In genomic region chr6:106613590-106613989, GRCh38 we compare ENCODE assay signal across 17 cellular contexts. TPM values are rescaled to one million over a fixed set of nuclear protein-coding genes. Genes with fewer than 3 reads are reported as not detected.
DNase-seq lines count a peak whose midpoint lies in the region; ATAC-seq and TF ChIP-seq lines count a peak whose summit lies in the region.
"Had no signal": no experiment of that assay in that cellular context is flagged by ENCODE, and none has a peak within 500 bp of the region (broad histone marks: within the 10 kb centered on the region; RNA-seq: fewer than 3 reads in every experiment).

No MANE protein-coding gene starts in this region.

- intact Hi-C loops in activated CD4-positive, alpha-beta memory T cell treated with anti-CD3 and anti-CD28 coated beads for 36 hours (cut with micrococcal nuclease) = loop anchor here (1.0 kb wide), 1 partner anchor 16 kb away; the partner anchor contains the start of genes QRSL1 and RTN4IP1
- intact Hi-C loops in activated B cell treated with CpG ODN at 0.5 μM for 24 hours (cut with micrococcal nuclease) = loop anchor here (5.0 kb wide), 1 partner anchor 54 kb away; no protein-coding TSS in a partner anchor
- intact Hi-C loops in colonic mucosa (cut with DNase I) = no loop called here

- H3K27ac ChIP-seq in HUES64 (ENCODE audit: low read depth, low read length) = peak overlapping the region; percentile 96
- H3K27ac ChIP-seq in mesendoderm (ENCODE audit: low read depth, low read length) = no peak overlapping the region
- H3K27ac ChIP-seq in colonic mucosa = no peak overlapping the region

- 30% methylated on average over 1 of the region's 1 CpG for WGBS in HUES64
- WGBS in mesendoderm (ENCODE audit: extremely low coverage, insufficient coverage, low lambda C conversion rate) = no CpG with 5 or more reads among the region's 1 CpG

- H3K23ac ChIP-seq in mesendoderm (ENCODE audit: low read length) = no peak overlapping the region

- H4K8ac ChIP-seq in mesendoderm (ENCODE audit: low read depth, low read length) = no peak overlapping the region

- H3K36me3 ChIP-seq in HUES64 (ENCODE audit: insufficient read depth, low read length) = peaks cover 8% of the 10 kb centered on the region
- peaks cover 1% of the 10 kb centered on the region for H3K36me3 ChIP-seq in mesendoderm (ENCODE audit: control insufficient read depth, insufficient read depth, low read length)
- H3K36me3 ChIP-seq in colonic mucosa = no peaks in the 10 kb centered on the region

- no peak overlapping the region; the same call in 1 of the 2 replicates for H3K4me3 ChIP-seq in HUES64 (ENCODE audit: low read length)
- no peak overlapping the region for H3K4me3 ChIP-seq in mesendoderm (ENCODE audit: low read length)
- no peak overlapping the region for H3K4me3 ChIP-seq in colonic mucosa

- no peak for DNase-seq in activated CD4-positive, alpha-beta memory T cell treated with anti-CD3 and anti-CD28 coated beads, Interleukin-2, amount 10 ng/mL, durations not matched to agents 7 days and 5 days
- DNase-seq in activated CD4-positive, alpha-beta memory T cell treated with anti-CD3 and anti-CD28 coated beads for 36 hours = no peak
- DNase-seq in activated B cell treated with CpG ODN at 0.5 μM for 24 hours (no peak), mesendoderm (peak; percentile 29), NCI-H345 (lab: John Stamatoyannopoulos, UW) (no peak), colonic mucosa (no peak)
- no peak for DNase-seq in stimulated activated naive CD4-positive, alpha-beta T cell treated with Interleukin-2 at 50 U/mL for 16 hours (lab: John Stamatoyannopoulos, UW)
- DNase-seq: 8988T, C1 segment of cervical spinal cord, COR-L47, KBM-7, NCI-H1105, NCI-H1694 treated with DMSO at 0.1 percent for 48 hours, NCI-H446 treated with DMSO at 0.1 percent for 48 hours, NCI-H774, SIG-M5 had no signal

- POLR2A ChIA-PET in activated CD4-positive, alpha-beta memory T cell treated with anti-CD3 and anti-CD28 coated beads, Interleukin-2, amount 10 ng/mL, durations not matched to agents 7 days and 5 days (lab: Charles Lee) = interaction anchor here (0.7 to 2.9 kb wide), 6 partner anchors 15 to 97 kb away, joined by 3 to 29 read pairs (median 8); partner anchors contain the start of genes QRSL1 and RTN4IP1
- POLR2A ChIA-PET in activated CD4-positive, alpha-beta memory T cell treated with anti-CD3 and anti-CD28 coated beads for 36 hours (lab: Charles Lee) = no interaction called here
- POLR2A ChIA-PET in activated B cell treated with CpG ODN at 0.5 μM for 24 hours (lab: Charles Lee) = interaction anchor here (0.6 to 1.7 kb wide), 4 partner anchors 15 to 1044 kb away, joined by 3 to 12 read pairs (median 4); partner anchors contain the start of genes QRSL1 and RTN4IP1

- ATAC-seq in activated B cell treated with CpG ODN at 0.5 μM for 24 hours (ENCODE audit: low read depth) = no peak

- no peaks in the 10 kb centered on the region for H3K79me1 ChIP-seq in mesendoderm (ENCODE audit: low read length)

- H3K27me3 Mint-ChIP-seq in activated CD4-positive, alpha-beta memory T cell treated with anti-CD3 and anti-CD28 coated beads, Interleukin-2, amount 10 ng/mL, durations not matched to agents 7 days and 5 days = no peaks in the 10 kb centered on the region
- H3K27me3 Mint-ChIP-seq in activated CD4-positive, alpha-beta memory T cell treated with anti-CD3 and anti-CD28 coated beads for 36 hours = no peaks in the 10 kb centered on the region
- H3K27me3 Mint-ChIP-seq in activated B cell treated with CpG ODN at 0.5 μM for 24 hours = no peaks in the 10 kb centered on the region

- H3K79me2 ChIP-seq in mesendoderm (ENCODE audit: control insufficient read depth, insufficient read depth, low read length) = no peaks in the 10 kb centered on the region

- H3K4ac ChIP-seq in mesendoderm (ENCODE audit: low read depth, low read length) = no peak overlapping the region

- no peak overlapping the region for H2BK15ac ChIP-seq in mesendoderm (replicated peaks; ENCODE audit: low read depth)

- H3K9ac ChIP-seq in HUES64 (ENCODE audit: low read depth, low read length) (peak overlapping the region; percentile 55), mesendoderm (ENCODE audit: low read length) (no peak overlapping the region), colonic mucosa (ENCODE audit: low read depth in 2 of 2, low read length in 2 of 2) (no peak overlapping the region)

- no peaks in the 10 kb centered on the region for H3K9me3 ChIP-seq in HUES64 (ENCODE audit: insufficient read depth, low read depth, low read length)
- no peaks in the 10 kb centered on the region for H3K9me3 ChIP-seq in colonic mucosa

- peak overlapping the region; percentile 42 for H3K27ac Mint-ChIP-seq in activated CD4-positive, alpha-beta memory T cell treated with anti-CD3 and anti-CD28 coated beads, Interleukin-2, amount 10 ng/mL, durations not matched to agents 7 days and 5 days
- H3K27ac Mint-ChIP-seq in activated CD4-positive, alpha-beta memory T cell treated with anti-CD3 and anti-CD28 coated beads for 36 hours = no peak overlapping the region
- peak overlapping the region; percentile 77 for H3K27ac Mint-ChIP-seq in activated B cell treated with CpG ODN at 0.5 μM for 24 hours

- H3K27me3 ChIP-seq in HUES64 (ENCODE audit: insufficient read depth, low read length) (no peaks in the 10 kb centered on the region), mesendoderm (ENCODE audit: insufficient read depth, low read length, poor library complexity) (no peaks in the 10 kb centered on the region), colonic mucosa (no peaks in the 10 kb centered on the region)

- H3K4me1 ChIP-seq in HUES64 (ENCODE audit: insufficient read depth, low read length) (peaks cover 47% of the 10 kb centered on the region), mesendoderm (ENCODE audit: control insufficient read depth, low read depth, low read length) (peaks cover 2% of the 10 kb centered on the region), colonic mucosa (no peaks in the 10 kb centered on the region)

- TF ChIP-seq CTCF in activated B cell treated with CpG ODN at 0.5 μM for 24 hours (IDR thresholded peaks at IDR 0.05) = no peak
- TF ChIP-seq CTCF in colonic mucosa (IDR thresholded peaks at IDR 0.05) = no peak

- H3K36me3 Mint-ChIP-seq in activated CD4-positive, alpha-beta memory T cell treated with anti-CD3 and anti-CD28 coated beads, Interleukin-2, amount 10 ng/mL, durations not matched to agents 7 days and 5 days (ENCODE audit: low read depth) = peaks cover 27% of the 10 kb centered on the region
- H3K36me3 Mint-ChIP-seq in activated CD4-positive, alpha-beta memory T cell treated with anti-CD3 and anti-CD28 coated beads for 36 hours = peaks cover 5% of the 10 kb centered on the region
- H3K36me3 Mint-ChIP-seq in activated B cell treated with CpG ODN at 0.5 μM for 24 hours (ENCODE audit: low read depth) = peaks cover 27% of the 10 kb centered on the region

- no peak overlapping the region for H4K5ac ChIP-seq in mesendoderm (ENCODE audit: low read length)

- peaks cover 40% of the 10 kb centered on the region for H3K4me1 Mint-ChIP-seq in activated CD4-positive, alpha-beta memory T cell treated with anti-CD3 and anti-CD28 coated beads, Interleukin-2, amount 10 ng/mL, durations not matched to agents 7 days and 5 days
- H3K4me1 Mint-ChIP-seq in activated CD4-positive, alpha-beta memory T cell treated with anti-CD3 and anti-CD28 coated beads for 36 hours (ENCODE audit: low read depth) = peaks cover 14% of the 10 kb centered on the region
- peaks cover 66% of the 10 kb centered on the region for H3K4me1 Mint-ChIP-seq in activated B cell treated with CpG ODN at 0.5 μM for 24 hours

- no peak overlapping the region for H2BK5ac ChIP-seq in mesendoderm (ENCODE audit: low read length)

- H2BK120ac ChIP-seq in mesendoderm (ENCODE audit: low read depth, low read length) = no peak overlapping the region

- H3K18ac ChIP-seq in mesendoderm (ENCODE audit: low read length) = no peak overlapping the region

- no peak overlapping the region for H3K4me3 Mint-ChIP-seq in activated CD4-positive, alpha-beta memory T cell treated with anti-CD3 and anti-CD28 coated beads, Interleukin-2, amount 10 ng/mL, durations not matched to agents 7 days and 5 days
- H3K4me3 Mint-ChIP-seq in activated CD4-positive, alpha-beta memory T cell treated with anti-CD3 and anti-CD28 coated beads for 36 hours = no peak overlapping the region
- H3K4me3 Mint-ChIP-seq in activated B cell treated with CpG ODN at 0.5 μM for 24 hours = peak overlapping the region; percentile 9

- CTCF ChIA-PET in activated CD4-positive, alpha-beta memory T cell treated with anti-CD3 and anti-CD28 coated beads, Interleukin-2, amount 10 ng/mL, durations not matched to agents 7 days and 5 days (lab: Charles Lee) = interaction anchor here (0.8 to 1.9 kb wide), 6 partner anchors 13 to 384 kb away, joined by 3 to 6 read pairs (median 4); partner anchors contain the start of gene CRYBG1
- CTCF ChIA-PET in activated CD4-positive, alpha-beta memory T cell treated with anti-CD3 and anti-CD28 coated beads for 36 hours (lab: Charles Lee) = interaction anchor here (1.2 to 2.5 kb wide), 2 partner anchors 47 to 366 kb away, joined by 3 to 10 read pairs; no protein-coding TSS in a partner anchor
- CTCF ChIA-PET in activated B cell treated with CpG ODN at 0.5 μM for 24 hours (lab: Charles Lee) = interaction anchor here (1.0 to 4.2 kb wide), 2 partner anchors 366 to 384 kb away, joined by 3 to 22 read pairs; no protein-coding TSS in a partner anchor

- H3K9me3 Mint-ChIP-seq in activated CD4-positive, alpha-beta memory T cell treated with anti-CD3 and anti-CD28 coated beads, Interleukin-2, amount 10 ng/mL, durations not matched to agents 7 days and 5 days = no peaks in the 10 kb centered on the region
- no peaks in the 10 kb centered on the region for H3K9me3 Mint-ChIP-seq in activated CD4-positive, alpha-beta memory T cell treated with anti-CD3 and anti-CD28 coated beads for 36 hours
- no peaks in the 10 kb centered on the region for H3K9me3 Mint-ChIP-seq in activated B cell treated with CpG ODN at 0.5 μM for 24 hours

- H3K4me2 ChIP-seq in mesendoderm (ENCODE audit: low read length) = no peak overlapping the region

- H2AK5ac ChIP-seq in mesendoderm (ENCODE audit: low read length) = no peak overlapping the region

- H3K56ac ChIP-seq in mesendoderm (ENCODE audit: low read length) = no peak overlapping the region

RNA-seq across cellular contexts. Expression of gene RTN4IP1, which starts 15.7 kb away (rescaled TPM):
- 1 to 10 TPM; 5.8 to 7.7 TPM for total RNA-seq in activated CD4-positive, alpha-beta memory T cell treated with anti-CD3 and anti-CD28 coated beads, Interleukin-2, amount 10 ng/mL, durations not matched to agents 7 days and 5 days
- total RNA-seq in activated CD4-positive, alpha-beta memory T cell treated with anti-CD3 and anti-CD28 coated beads for 36 hours = 1 to 10 TPM; 8.0 to 8.5 TPM
- polyA plus RNA-seq in HUES64 (2013, experiment 1 of 2) = 14.8 TPM
- polyA plus RNA-seq in HUES64 (2013, experiment 2 of 2) = 14.6 TPM
- total RNA-seq in activated B cell treated with CpG ODN at 0.5 μM for 24 hours (9.9 and 11.2 TPM in 2 replicates), colonic mucosa (10 to 100 TPM; 12.2 to 18.5 TPM)
- polyA plus RNA-seq in mesendoderm (2013, experiment 1 of 2) = 8.6 TPM
- 7.6 TPM for polyA plus RNA-seq in mesendoderm (2013, experiment 2 of 2)

RNA-seq across cellular contexts. Expression of gene QRSL1, which starts 15.8 kb away (rescaled TPM):
- 10 to 100 TPM; 11.6 to 12.2 TPM for total RNA-seq in activated CD4-positive, alpha-beta memory T cell treated with anti-CD3 and anti-CD28 coated beads, Interleukin-2, amount 10 ng/mL, durations not matched to agents 7 days and 5 days
- 10 to 100 TPM; 13.2 to 13.9 TPM for total RNA-seq in activated CD4-positive, alpha-beta memory T cell treated with anti-CD3 and anti-CD28 coated beads for 36 hours
- 15.4 TPM for polyA plus RNA-seq in HUES64 (2013, experiment 1 of 2)
- 13.1 TPM for polyA plus RNA-seq in HUES64 (2013, experiment 2 of 2)
- total RNA-seq in activated B cell treated with CpG ODN at 0.5 μM for 24 hours = 28.4 and 31.1 TPM in 2 replicates
- 10.1 TPM for polyA plus RNA-seq in mesendoderm (2013, experiment 1 of 2)
- polyA plus RNA-seq in mesendoderm (2013, experiment 2 of 2) = 10.2 TPM
- 10 to 100 TPM; 16.0 to 21.1 TPM for total RNA-seq in colonic mucosa
